Comparison of ENCODE assay signal across 27 cellular contexts in genomic region chr4:160864253-160864652, GRCh38.
"Had no signal": no experiment of that assay in that cellular context is flagged by ENCODE, and none has a peak within 500 bp of the region (broad histone marks: within the 10 kb centered on the region; RNA-seq: fewer than 3 reads in every experiment).

No MANE protein-coding gene starts in this region.

- H3K4me1 ChIP-seq: Peyer's patch had no signal

- ATAC-seq: activated T-helper 17 cell treated with anti-CD3 and anti-CD28 coated beads, Interleukin-2, amount 50 U/mL, for 72 hours; T-helper 17 cell had no signal

- H3K27me3 ChIP-seq: Peyer's patch had no signal

- H3K4me1 Mint-ChIP-seq: activated CD4-positive, alpha-beta memory T cell treated with anti-CD3 and anti-CD28 coated beads, Interleukin-2, amount 10 ng/mL, durations not matched to agents 7 days and 5 days; activated T-helper 17 cell treated with anti-CD3 and anti-CD28 coated beads, Interleukin-2, amount 50 U/mL, for 72 hours; T-helper 17 cell had no signal

- H3K4me2 ChIP-seq: KMS-11 had no signal

- H3K9me3 ChIP-seq: Peyer's patch had no signal

- H3K27ac Mint-ChIP-seq: activated CD4-positive, alpha-beta memory T cell treated with anti-CD3 and anti-CD28 coated beads, Interleukin-2, amount 10 ng/mL, durations not matched to agents 7 days and 5 days; activated naive CD4-positive, alpha-beta T cell treated with anti-CD3 and anti-CD28 coated beads for 36 hours; activated naive CD8-positive, alpha-beta T cell; activated T-helper 17 cell treated with anti-CD3 and anti-CD28 coated beads, Interleukin-2, amount 50 U/mL, for 72 hours; T-helper 17 cell had no signal

- H3K36me3 ChIP-seq: Peyer's patch had no signal

- DNase-seq: activated CD4-positive, alpha-beta memory T cell treated with anti-CD3 and anti-CD28 coated beads, Interleukin-2, amount 10 ng/mL, durations not matched to agents 7 days and 5 days; activated CD4-positive, alpha-beta T cell treated with anti-CD3 and anti-CD28 coated beads, Interleukin-2, amount 50 U/mL, for 1 hour; activated CD4-positive, CD25-positive, alpha-beta regulatory T cell; activated gamma-delta T cell; activated naive CD4-positive, alpha-beta T cell treated with anti-CD3 and anti-CD28 coated beads for 36 hours; activated T-cell treated with anti-CD3 and anti-CD28 coated beads for 4 hours; activated T-cell treated with anti-CD3 and anti-CD28 coated beads, Interleukin-2, amount 50 U/mL, for 48 hours; amygdala; central memory CD4-positive, alpha-beta T cell; NCI-H146; NCI-H1930; NCI-H2107; NCI-H510A treated with DMSO at 0.1 percent for 48 hours; NCI-H69; NK-92 treated with Interleukin-12 subunit alpha and Interleukin-12 subunit beta, amount 100 ng/mL, for 24 hours; OCI-M1; Peyer's patch; SIG-M5; T-helper 17 cell; T1000 had no signal

- FAIRE-seq: astrocyte, TTC549 had no signal

- H3K9ac ChIP-seq: KMS-11 had no signal

- H3K27ac ChIP-seq: coronary artery, KMS-11, Peyer's patch, VCaP had no signal

- H3K36me3 Mint-ChIP-seq: activated naive CD8-positive, alpha-beta T cell had no signal

- H3K4me3 Mint-ChIP-seq: activated CD4-positive, alpha-beta memory T cell treated with anti-CD3 and anti-CD28 coated beads, Interleukin-2, amount 10 ng/mL, durations not matched to agents 7 days and 5 days; activated naive CD4-positive, alpha-beta T cell treated with anti-CD3 and anti-CD28 coated beads for 36 hours; activated naive CD8-positive, alpha-beta T cell; activated T-helper 17 cell treated with anti-CD3 and anti-CD28 coated beads, Interleukin-2, amount 50 U/mL, for 72 hours; T-helper 17 cell had no signal

- H3K4me3 ChIP-seq: coronary artery, Peyer's patch had no signal

- H3K27me3 Mint-ChIP-seq: activated CD4-positive, alpha-beta memory T cell treated with anti-CD3 and anti-CD28 coated beads, Interleukin-2, amount 10 ng/mL, durations not matched to agents 7 days and 5 days; activated naive CD8-positive, alpha-beta T cell; activated T-helper 17 cell treated with anti-CD3 and anti-CD28 coated beads, Interleukin-2, amount 50 U/mL, for 72 hours; T-helper 17 cell had no signal

- H3K9me3 Mint-ChIP-seq: activated naive CD4-positive, alpha-beta T cell treated with anti-CD3 and anti-CD28 coated beads for 36 hours had no signal
